In the genomic region with DNA sequence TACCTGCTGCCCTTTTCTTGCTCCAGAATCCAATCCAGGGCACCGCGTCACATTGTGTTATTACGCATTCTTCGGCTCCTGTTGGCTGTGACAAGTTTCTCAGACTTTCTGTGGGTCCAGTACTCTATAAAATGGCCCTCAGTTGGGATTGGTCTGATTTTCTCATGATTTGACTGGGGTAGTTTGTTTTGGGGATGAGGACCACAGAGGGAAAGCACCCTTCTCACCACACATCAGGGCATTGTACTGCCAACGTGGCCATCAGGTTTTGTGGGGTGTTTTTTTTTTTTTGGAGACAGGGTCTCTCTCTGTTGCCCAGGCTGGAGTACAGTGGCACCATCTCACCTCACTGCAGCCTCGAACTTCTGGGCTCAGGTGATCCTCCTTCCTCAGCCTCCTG, we compare ENCODE assay signal across 1 cellular context.
TF ChIP-seq lines count a peak whose summit lies in the region.

No MANE protein-coding gene starts in this region.

TF ChIP-seq in K562, 482 proteins besides CTCF, POLR2A, EP300 and RAD21:
- TF ChIP-seq GATA2 (CRISPR knock-in tag; IDR thresholded peaks at IDR 0.05), result 0 out of 2 replicates have a peak, but pooled peaks have one; percentile 2
- TF ChIP-seq, protein P1, sequence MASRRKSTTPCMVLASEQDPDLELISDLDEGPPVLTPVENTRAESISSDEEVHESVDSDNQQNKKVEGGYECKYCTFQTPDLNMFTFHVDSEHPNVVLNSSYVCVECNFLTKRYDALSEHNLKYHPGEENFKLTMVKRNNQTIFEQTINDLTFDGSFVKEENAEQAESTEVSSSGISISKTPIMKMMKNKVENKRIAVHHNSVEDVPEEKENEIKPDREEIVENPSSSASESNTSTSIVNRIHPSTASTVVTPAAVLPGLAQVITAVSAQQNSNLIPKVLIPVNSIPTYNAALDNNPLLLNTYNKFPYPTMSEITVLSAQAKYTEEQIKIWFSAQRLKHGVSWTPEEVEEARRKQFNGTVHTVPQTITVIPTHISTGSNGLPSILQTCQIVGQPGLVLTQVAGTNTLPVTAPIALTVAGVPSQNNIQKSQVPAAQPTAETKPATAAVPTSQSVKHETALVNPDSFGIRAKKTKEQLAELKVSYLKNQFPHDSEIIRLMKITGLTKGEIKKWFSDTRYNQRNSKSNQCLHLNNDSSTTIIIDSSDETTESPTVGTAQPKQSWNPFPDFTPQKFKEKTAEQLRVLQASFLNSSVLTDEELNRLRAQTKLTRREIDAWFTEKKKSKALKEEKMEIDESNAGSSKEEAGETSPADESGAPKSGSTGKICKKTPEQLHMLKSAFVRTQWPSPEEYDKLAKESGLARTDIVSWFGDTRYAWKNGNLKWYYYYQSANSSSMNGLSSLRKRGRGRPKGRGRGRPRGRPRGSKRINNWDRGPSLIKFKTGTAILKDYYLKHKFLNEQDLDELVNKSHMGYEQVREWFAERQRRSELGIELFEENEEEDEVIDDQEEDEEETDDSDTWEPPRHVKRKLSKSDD (conservative IDR thresholded peaks at IDR 0.05; ENCODE audit: low read length), result no peak
